ENCODE assay signal across 18 cellular contexts in the genomic region with DNA sequence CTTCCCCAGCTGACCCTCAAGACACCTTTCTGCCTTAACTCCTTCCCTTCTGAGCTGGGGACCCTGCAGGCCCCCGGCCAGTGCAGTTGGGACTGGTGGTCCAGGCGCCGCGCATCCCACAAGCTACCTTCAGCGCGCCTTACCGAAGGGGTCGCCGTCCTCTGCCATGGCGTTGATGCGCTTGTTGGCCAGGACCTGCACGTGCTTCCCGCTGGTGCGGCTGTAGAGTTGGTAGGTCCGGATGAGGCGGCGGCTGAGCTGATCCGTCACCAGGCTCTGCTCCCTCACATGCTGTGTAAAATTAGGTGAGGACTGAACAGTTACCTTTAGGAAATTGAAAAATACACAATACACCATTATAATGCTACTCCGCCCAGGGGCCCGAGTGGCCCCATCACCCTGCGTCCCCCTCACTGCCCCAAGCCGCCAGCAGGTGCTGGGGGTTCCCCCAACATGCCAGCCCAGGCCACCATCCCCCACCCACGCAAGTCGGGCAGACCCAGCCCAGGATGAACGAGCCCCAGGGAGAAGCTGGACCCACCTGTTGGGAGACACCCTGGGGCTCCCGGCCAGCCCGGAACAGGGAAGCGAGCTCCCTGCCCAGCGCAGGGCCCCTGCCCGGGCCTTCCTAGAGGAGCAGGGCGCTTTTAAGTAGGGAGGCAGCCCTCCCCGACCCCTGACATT. TPM values are rescaled to one million over a fixed set of nuclear protein-coding genes. Genes with fewer than 3 reads are reported as not detected.
DNase-seq lines count a peak whose midpoint lies in the region; ATAC-seq and TF ChIP-seq lines count a peak whose summit lies in the region.
"Had no signal": no experiment of that assay in that cellular context is flagged by ENCODE, and none has a peak within 500 bp of the region (broad histone marks: within the 10 kb centered on the region; RNA-seq: fewer than 3 reads in every experiment).

No MANE protein-coding gene starts in this region.

- H3K27ac ChIP-seq in left ventricle myocardium inferior (replicated peaks) (no peak overlapping the region), heart right ventricle (no peak overlapping the region), upper lobe of left lung (no peak overlapping the region)
- H3K27ac ChIP-seq: gastroesophageal sphincter, parathyroid adenoma had no signal

- H3K36me3 Mint-ChIP-seq in brain, result peaks cover 11% of the 10 kb centered on the region
- no peaks in the 10 kb centered on the region for H3K36me3 Mint-ChIP-seq in naive B cell

- H3K9me3 ChIP-seq in left ventricle myocardium inferior (replicated peaks) (no peaks in the 10 kb centered on the region), heart right ventricle (no peaks in the 10 kb centered on the region), upper lobe of left lung (no peaks in the 10 kb centered on the region)
- H3K9me3 ChIP-seq: gastroesophageal sphincter had no signal

- no peak for TF ChIP-seq EP300 in upper lobe of left lung (IDR thresholded peaks at IDR 0.05)

- H3K4me3 Mint-ChIP-seq in brain, result peak overlapping the region in 3 of 5 experiments; percentile 49 to 74 (median 60)
- peak overlapping the region; percentile 47 to 87 (median 68) for H3K4me3 Mint-ChIP-seq in naive B cell

- DNase-seq in left ventricle myocardium inferior (no peak), heart right ventricle (no peak), naive B cell (no peak), upper lobe of left lung (peak; percentile 16 to 74), NCI-H2196 (lab: John Stamatoyannopoulos, UW; ENCODE audit: unreplicated experiment) (no peak), EL (no peak)
- DNase-seq: anterior cingulate cortex; effector CD8-positive, alpha-beta T cell; IMR-90; NCI-H1105 treated with DMSO at 0.1 percent for 48 hours; NCI-H748 treated with DMSO at 0.1 percent for 48 hours had no signal

- H3K36me3 ChIP-seq in left ventricle myocardium inferior (no peaks in the 10 kb centered on the region), heart right ventricle (no peaks in the 10 kb centered on the region), upper lobe of left lung (no peaks in the 10 kb centered on the region)
- H3K36me3 ChIP-seq: gastroesophageal sphincter had no signal

- ATAC-seq in heart right ventricle (no peak), naive B cell (ENCODE audit: low read depth in 2 of 2) (peak; percentile 25 to 43), upper lobe of left lung (ENCODE audit: low FRiP score in 2 of 2) (no peak), HG03097 (IDR thresholded peaks at IDR 0.05; ENCODE audit: low FRiP score, unreplicated experiment) (no peak)
- ATAC-seq: gastroesophageal sphincter, Right ventricle myocardium inferior had no signal

- H3K4me1 Mint-ChIP-seq in brain (peaks cover 31% of the 10 kb centered on the region), naive B cell (peaks cover 32 to 51% (median 39%) of the 10 kb centered on the region in 3 donors)

- H3K27ac Mint-ChIP-seq in brain, result no peak overlapping the region
- peak overlapping the region in 3 of 6 donors; percentile 27 to 65 (median 53) for H3K27ac Mint-ChIP-seq in naive B cell

- no peak for TF ChIP-seq CTCF in left ventricle myocardium inferior (IDR thresholded peaks at IDR 0.05; ENCODE audit: borderline replicate concordance)
- no peak for TF ChIP-seq CTCF in heart right ventricle (IDR thresholded peaks at IDR 0.05)
- no peak for TF ChIP-seq CTCF in brain (conservative IDR thresholded peaks at IDR 0.05)
- peak in 1 of 6 experiments; percentile 4 for TF ChIP-seq CTCF in upper lobe of left lung (IDR thresholded peaks at IDR 0.05)

- H3K4me1 ChIP-seq in left ventricle myocardium inferior (peaks cover 33% of the 10 kb centered on the region), heart right ventricle (peaks cover 14 to 35% (median 24%) of the 10 kb centered on the region in 9 donors), upper lobe of left lung (peaks cover 27 to 37% (median 32%) of the 10 kb centered on the region in 4 donors)

- H3K9me3 Mint-ChIP-seq in brain (peaks cover 0 to 3% (median 0%) of the 10 kb centered on the region in 5 experiments), naive B cell (no peaks in the 10 kb centered on the region)

- H3K27me3 Mint-ChIP-seq in brain (peaks cover 93% of the 10 kb centered on the region), naive B cell (peaks cover 52 to 78% (median 74%) of the 10 kb centered on the region in 3 donors)

- TF ChIP-seq POLR2A in upper lobe of left lung (IDR thresholded peaks at IDR 0.05), result no peak

- H3K4me3 ChIP-seq in left ventricle myocardium inferior, result peak overlapping the region; percentile 50
- no peak overlapping the region for H3K4me3 ChIP-seq in heart right ventricle
- no peak overlapping the region for H3K4me3 ChIP-seq in upper lobe of left lung

- intact Hi-C loops in left ventricle myocardium inferior (cut with micrococcal nuclease), result no loop called here
- intact Hi-C loops in heart right ventricle (cut with DNase I), result loop anchor here in 4 of 10 donors (5.0 to 10.0 kb wide), 4 partner anchors 90 to 560 kb away; no protein-coding TSS in a partner anchor

- peaks cover 100% of the 10 kb centered on the region for H3K27me3 ChIP-seq in left ventricle myocardium inferior (ENCODE audit: low read depth)
- peaks cover 19 to 96% (median 83%) of the 10 kb centered on the region in 7 donors for H3K27me3 ChIP-seq in heart right ventricle
- H3K27me3 ChIP-seq in upper lobe of left lung, result peaks cover 3 to 67% (median 40%) of the 10 kb centered on the region in 4 donors

- 7 to 11% methylated on average over 32 of the region's 32 CpGs for WGBS in heart right ventricle, 2 donors
- WGBS in upper lobe of left lung, 2 donors, result 4 to 9% methylated on average over 13 to 29 of the region's 32 CpGs

RNA-seq across cellular contexts. Expression of a gene that starts 1.2 kb away (rescaled TPM):
- total RNA-seq in left ventricle myocardium inferior (not detected), heart right ventricle (under 1 TPM in 1 of 10 donors, not detected in 9; 0.20 TPM), upper lobe of left lung (under 1 TPM in 1 of 6 donors, not detected in 5; 0.44 TPM)
- polyA plus RNA-seq in heart right ventricle (not detected), brain (ENCODE audit: insufficient read depth, low read depth, low replicate concordance) (not detected), naive B cell (ENCODE audit: low read depth in 6 of 6) (not detected)
- total RNA-seq: Daoy, gastroesophageal sphincter, IMR-90, left lobe of liver, Right ventricle myocardium inferior had no signal

RNA-seq across cellular contexts. Expression of a gene that starts 8.5 kb away (rescaled TPM):
- total RNA-seq in left ventricle myocardium inferior (7.9 TPM), heart right ventricle (10 to 100 TPM in 2 of 10 donors, 1 to 10 TPM in 8; 4.9 to 12.1 (median 7.0) TPM), upper lobe of left lung (10 to 100 TPM in 5 of 6 donors, 1 to 10 TPM in 1; 8.4 to 22.7 (median 16.8) TPM)
- polyA plus RNA-seq in heart right ventricle (10 to 100 TPM in 1 of 2 donors, 1 to 10 TPM in 1; 5.2 to 23.3 TPM), brain (ENCODE audit: insufficient read depth, low read depth, low replicate concordance) (25.6 TPM), naive B cell (ENCODE audit: low read depth in 6 of 6) (1 to 10 TPM; 2.0 to 5.4 (median 4.2) TPM)

RNA-seq across cellular contexts. Expression of a gene that starts 43.5 kb away (rescaled TPM):
- total RNA-seq in left ventricle myocardium inferior, result 96.3 TPM
- total RNA-seq in heart right ventricle, result 100 to 1,000 TPM in 7 of 10 donors, 10 to 100 TPM in 3; 65.6 to 146 (median 119) TPM
- 10 to 100 TPM; 28.7 to 74.3 TPM for polyA plus RNA-seq in heart right ventricle
- 29.0 TPM for polyA plus RNA-seq in brain (ENCODE audit: insufficient read depth, low read depth, low replicate concordance)
- 10 to 100 TPM; 36.1 to 77.5 (median 61.2) TPM for polyA plus RNA-seq in naive B cell (ENCODE audit: low read depth in 6 of 6)
- 100 to 1,000 TPM in 3 of 6 donors, 10 to 100 TPM in 3; 71.1 to 374 (median 138) TPM for total RNA-seq in upper lobe of left lung

Comparison
In these comparisons a context has a peak if more than half of its experiments do, and no peak if none do; other contexts are left out.
1. DNase-seq: peak in upper lobe of left lung (2 of 2); none in left ventricle myocardium inferior (single experiment), heart right ventricle (0 of 2), naive B cell (single experiment), NCI-H2196 (single experiment) and EL (single experiment).
2. ATAC-seq: peak in naive B cell (2 of 2); none in heart right ventricle (0 of 8), upper lobe of left lung (0 of 2) and HG03097 (single experiment).